ENCODE assay signal across 8 cellular contexts in the genomic region with DNA sequence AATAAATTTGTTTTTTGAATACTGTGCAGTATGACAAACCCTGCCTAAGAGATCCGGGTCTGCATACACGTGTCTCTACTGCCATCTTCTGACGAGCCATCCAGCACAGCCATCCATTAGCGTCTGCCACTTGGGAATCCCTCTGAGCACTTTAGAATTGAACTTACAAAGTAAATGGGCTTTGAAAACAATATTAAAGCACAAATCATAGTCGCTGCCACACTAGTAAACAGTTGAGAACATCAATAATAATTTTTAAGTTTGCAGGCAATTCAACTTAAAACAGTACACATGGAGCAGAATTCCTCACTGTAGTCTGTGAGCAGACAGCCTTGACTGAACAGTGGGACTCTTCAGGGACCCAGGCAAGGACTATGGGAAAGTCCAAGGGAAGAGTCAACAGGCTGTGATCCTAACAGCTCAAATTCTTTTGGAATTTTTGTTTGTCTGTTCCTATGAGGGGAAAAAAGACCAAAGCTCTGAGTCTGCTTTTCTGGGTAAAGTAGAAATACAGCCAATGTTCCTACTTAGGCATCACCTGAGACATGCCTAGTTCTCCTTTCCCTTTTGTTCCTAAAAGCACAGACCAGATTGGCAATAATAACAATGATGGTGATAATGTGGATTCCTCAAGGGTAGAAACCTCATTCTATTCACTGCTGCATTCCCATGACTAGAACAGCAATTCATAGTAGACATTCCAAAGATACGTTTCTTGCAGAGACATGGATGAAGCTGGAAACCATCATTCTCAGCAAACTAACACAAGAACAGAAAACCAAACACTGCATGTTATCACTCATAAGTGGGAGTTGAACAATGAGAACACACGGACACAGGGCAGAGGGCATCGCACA.
DNase-seq lines count a peak whose midpoint lies in the region; ATAC-seq and TF ChIP-seq lines count a peak whose summit lies in the region.

No MANE protein-coding gene starts in this region.

- H3K9me3 ChIP-seq in HUES48 (ENCODE audit: control insufficient read depth, insufficient read depth, low read length) (no peaks in the 10 kb centered on the region), OCI-LY1 (ENCODE audit: low read length) (no peaks in the 10 kb centered on the region), upper lobe of left lung (no peaks in the 10 kb centered on the region)

- no peak overlapping the region for H2AFZ ChIP-seq in OCI-LY1 (ENCODE audit: low read length)

- peaks cover 9% of the 10 kb centered on the region for H3K27me3 Mint-ChIP-seq in activated T-cell treated with anti-CD3 and anti-CD28 coated beads, Interleukin-2, amount 50 U/mL, for 4 hours (ENCODE audit: low read depth)

- no peaks in the 10 kb centered on the region for H3K79me2 ChIP-seq in OCI-LY1 (ENCODE audit: insufficient read depth, low read length)

- peak; percentile 87 for TF ChIP-seq CTCF in OCI-LY1 (IDR thresholded peaks at IDR 0.05; ENCODE audit: low read length)
- TF ChIP-seq CTCF in fibroblast of the aortic adventitia (IDR thresholded peaks at IDR 0.05; ENCODE audit: insufficient read depth, low read length), result peak; percentile 89
- TF ChIP-seq CTCF in upper lobe of left lung (IDR thresholded peaks at IDR 0.05), result peak; percentile 28 to 70 (median 62)

- 32% methylated on average over 8 of the region's 8 CpGs for WGBS in upper lobe of left lung, 2 donors

- peak overlapping the region; percentile 14 for H3K27ac ChIP-seq in HUES48 (ENCODE audit: low read depth, low read length)
- H3K27ac ChIP-seq in OCI-LY1 (ENCODE audit: low read depth, low read length, poor library complexity, severe bottlenecking), result no peak overlapping the region
- H3K27ac ChIP-seq in upper lobe of left lung, result no peak overlapping the region

- no peaks in the 10 kb centered on the region for H3K9me2 ChIP-seq in OCI-LY1 (ENCODE audit: low read depth, low read length)

- no peaks in the 10 kb centered on the region for H3F3A ChIP-seq in OCI-LY1 (ENCODE audit: insufficient read depth, low read length)

- H3K27me3 ChIP-seq in HUES48 (ENCODE audit: control insufficient read depth, insufficient read depth, low read length) (no peaks in the 10 kb centered on the region), OCI-LY1 (ENCODE audit: insufficient read depth, low read length) (no peaks in the 10 kb centered on the region), upper lobe of left lung (no peaks in the 10 kb centered on the region)

- no peaks in the 10 kb centered on the region for H3K4me1 Mint-ChIP-seq in activated T-cell treated with anti-CD3 and anti-CD28 coated beads, Interleukin-2, amount 50 U/mL, for 4 hours (ENCODE audit: low read depth)

- no peak overlapping the region for H3K9ac ChIP-seq in HUES48 (ENCODE audit: low read depth, low read length)
- H3K9ac ChIP-seq in OCI-LY1 (ENCODE audit: low read length), result no peak overlapping the region

- no peak for TF ChIP-seq EP300 in upper lobe of left lung (IDR thresholded peaks at IDR 0.05)

- ATAC-seq in GM21529 (IDR thresholded peaks at IDR 0.05; ENCODE audit: unreplicated experiment) (peak; percentile 49), upper lobe of left lung (ENCODE audit: low FRiP score in 2 of 2) (peak; percentile 92 to 96)
- peak; percentile 71 to 87 for ATAC-seq in activated T-cell treated with anti-CD3 and anti-CD28 coated beads, Interleukin-2, amount 50 U/mL, for 4 hours

- DNase-seq in EL (peak; percentile 70), fibroblast of the aortic adventitia (ENCODE audit: low read depth) (peak; percentile 93), non-pigmented ciliary epithelial cell (ENCODE audit: low read depth) (peak; percentile 84), upper lobe of left lung (peak; percentile 29 to 70)
- DNase-seq in activated T-cell treated with anti-CD3 and anti-CD28 coated beads, Interleukin-2, amount 50 U/mL, for 4 hours, result peak; percentile 41

- H3K4me2 ChIP-seq in OCI-LY1 (ENCODE audit: low read length), result no peak overlapping the region

- H3K36me3 Mint-ChIP-seq in activated T-cell treated with anti-CD3 and anti-CD28 coated beads, Interleukin-2, amount 50 U/mL, for 4 hours (ENCODE audit: insufficient read depth), result no peaks in the 10 kb centered on the region

- H3K9me3 Mint-ChIP-seq in activated T-cell treated with anti-CD3 and anti-CD28 coated beads, Interleukin-2, amount 50 U/mL, for 4 hours, result no peaks in the 10 kb centered on the region

- H3K4me3 ChIP-seq in HUES48 (ENCODE audit: low read depth, low read length), result no peak overlapping the region
- H3K4me3 ChIP-seq in OCI-LY1 (ENCODE audit: low read depth, low read length, poor library complexity, severe bottlenecking), result no peak overlapping the region
- H3K4me3 ChIP-seq in fibroblast of the aortic adventitia (ENCODE audit: low read depth, low read length), result no peak overlapping the region
- no peak overlapping the region for H3K4me3 ChIP-seq in upper lobe of left lung

- H3K4me3 Mint-ChIP-seq in activated T-cell treated with anti-CD3 and anti-CD28 coated beads, Interleukin-2, amount 50 U/mL, for 4 hours, result no peak overlapping the region

- H4K20me1 ChIP-seq in OCI-LY1 (ENCODE audit: insufficient read depth, low read length), result no peaks in the 10 kb centered on the region

- H3K36me3 ChIP-seq in HUES48 (ENCODE audit: control insufficient read depth, insufficient read depth, low read length) (no peaks in the 10 kb centered on the region), OCI-LY1 (ENCODE audit: insufficient read depth, low read length) (no peaks in the 10 kb centered on the region), upper lobe of left lung (no peaks in the 10 kb centered on the region)

- H3K4me1 ChIP-seq in HUES48 (ENCODE audit: control insufficient read depth, insufficient read depth, low read length), result peaks cover 37% of the 10 kb centered on the region
- no peaks in the 10 kb centered on the region for H3K4me1 ChIP-seq in OCI-LY1 (ENCODE audit: insufficient read depth, low read length, severe bottlenecking)
- H3K4me1 ChIP-seq in upper lobe of left lung, result peaks cover 0 to 7% (median 3%) of the 10 kb centered on the region in 4 donors

- TF ChIP-seq POLR2A in upper lobe of left lung (IDR thresholded peaks at IDR 0.05), result no peak

Comparison
In these comparisons a context has a peak if more than half of its experiments do, and no peak if none do; other contexts are left out.
1. DNase-seq: peak in every context shown above with its lines; median percentile 93 in fibroblast of the aortic adventitia; 84 in non-pigmented ciliary epithelial cell; 70 in EL; 50 in upper lobe of left lung; 41 in activated T-cell treated with anti-CD3 and anti-CD28 coated beads, Interleukin-2, amount 50 U/mL, for 4 hours.